In the genomic region with DNA sequence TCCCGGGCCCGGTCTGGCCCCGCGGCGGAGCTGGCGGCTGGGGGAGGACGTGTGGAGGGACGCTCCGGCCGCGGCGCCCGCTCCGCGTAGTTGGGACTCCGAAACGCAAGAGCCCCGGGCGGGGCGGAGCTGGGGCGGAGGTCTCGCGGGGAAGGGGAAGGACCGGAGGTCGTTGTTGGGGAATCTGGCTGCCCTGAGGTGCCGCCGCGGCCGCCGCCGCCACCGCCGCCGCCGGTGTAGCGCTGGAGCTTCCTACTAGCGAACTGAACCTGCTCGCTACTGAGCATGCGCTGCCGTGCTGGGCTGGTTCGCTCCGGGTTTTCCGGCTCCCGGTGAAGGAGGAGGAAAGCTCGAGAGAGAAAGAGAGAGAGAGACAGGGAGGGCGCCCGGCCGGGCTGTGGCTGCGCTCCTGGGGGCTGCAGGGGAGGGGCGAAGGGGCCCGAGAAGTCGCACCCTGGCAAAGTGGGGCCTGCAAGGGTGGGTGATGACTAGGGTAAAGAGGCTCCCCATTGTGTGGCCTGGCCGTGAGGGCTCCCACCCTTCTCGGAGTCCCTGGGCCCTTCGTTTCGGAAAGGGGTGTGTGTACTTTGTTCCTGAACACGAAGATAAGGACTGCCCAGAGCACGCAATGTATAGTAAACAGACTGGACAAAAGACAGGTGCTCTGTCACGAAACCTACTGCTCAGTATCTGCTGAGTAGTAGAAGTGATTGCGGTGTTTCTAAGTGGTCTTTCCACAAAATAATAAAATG, we compare ENCODE assay signal across 1 cellular context.
TF ChIP-seq lines count a peak whose summit lies in the region.

TSS of gene SOS1 (minus strand) at position 281 of the 752 bp plus-strand sequence. CDS start 629 bp downstream, outside the sequence.

TF ChIP-seq in HEK293, 187 proteins besides CTCF, POLR2A, EP300 and RAD21 (continued from another document):
- TF ChIP-seq ZNF664 (tag by site-specific recombination; IDR thresholded peaks at IDR 0.05) = no peak
- no peak for TF ChIP-seq ZBTB1 (tag by site-specific recombination; IDR thresholded peaks at IDR 0.05)
- TF ChIP-seq ZNF792 (tag by site-specific recombination; IDR thresholded peaks at IDR 0.05) = no peak
- no peak for TF ChIP-seq SCRT2 (tag by site-specific recombination; IDR thresholded peaks at IDR 0.05)
- TF ChIP-seq, protein P1, sequence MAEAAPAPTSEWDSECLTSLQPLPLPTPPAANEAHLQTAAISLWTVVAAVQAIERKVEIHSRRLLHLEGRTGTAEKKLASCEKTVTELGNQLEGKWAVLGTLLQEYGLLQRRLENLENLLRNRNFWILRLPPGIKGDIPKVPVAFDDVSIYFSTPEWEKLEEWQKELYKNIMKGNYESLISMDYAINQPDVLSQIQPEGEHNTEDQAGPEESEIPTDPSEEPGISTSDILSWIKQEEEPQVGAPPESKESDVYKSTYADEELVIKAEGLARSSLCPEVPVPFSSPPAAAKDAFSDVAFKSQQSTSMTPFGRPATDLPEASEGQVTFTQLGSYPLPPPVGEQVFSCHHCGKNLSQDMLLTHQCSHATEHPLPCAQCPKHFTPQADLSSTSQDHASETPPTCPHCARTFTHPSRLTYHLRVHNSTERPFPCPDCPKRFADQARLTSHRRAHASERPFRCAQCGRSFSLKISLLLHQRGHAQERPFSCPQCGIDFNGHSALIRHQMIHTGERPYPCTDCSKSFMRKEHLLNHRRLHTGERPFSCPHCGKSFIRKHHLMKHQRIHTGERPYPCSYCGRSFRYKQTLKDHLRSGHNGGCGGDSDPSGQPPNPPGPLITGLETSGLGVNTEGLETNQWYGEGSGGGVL (tag by site-specific recombination; IDR thresholded peaks at IDR 0.05) = 0 out of 2 replicates have a peak, but pooled peaks have one; percentile 21
- TF ChIP-seq ZNF175 (tag by site-specific recombination; IDR thresholded peaks at IDR 0.05) = no peak
- peak; percentile 90 for TF ChIP-seq ZBTB17 (tag by site-specific recombination; IDR thresholded peaks at IDR 0.05)
- no peak for TF ChIP-seq REPIN1 (tag by site-specific recombination; IDR thresholded peaks at IDR 0.05; ENCODE audit: low read depth)
- no peak for TF ChIP-seq ZNF830 (tag by site-specific recombination; IDR thresholded peaks at IDR 0.05; ENCODE audit: low read depth)
- no peak for TF ChIP-seq ZNF571 (tag by site-specific recombination; IDR thresholded peaks at IDR 0.05)
- TF ChIP-seq ZNF530 (tag by site-specific recombination; IDR thresholded peaks at IDR 0.05; ENCODE audit: low read depth) = no peak
- no peak for TF ChIP-seq ZNF785 (tag by site-specific recombination; IDR thresholded peaks at IDR 0.05)
- no peak for TF ChIP-seq ZNF707 (tag by site-specific recombination; IDR thresholded peaks at IDR 0.05)
- TF ChIP-seq ZNF202 (tag by site-specific recombination; IDR thresholded peaks at IDR 0.05; ENCODE audit: borderline replicate concordance) = no peak
- peak; percentile 42; the same call in 1 of the 2 replicates for TF ChIP-seq SP2 (tag by site-specific recombination; IDR thresholded peaks at IDR 0.05)
- peak; percentile 78; the same call in 1 of the 2 replicates for TF ChIP-seq ZNF561 (tag by site-specific recombination; IDR thresholded peaks at IDR 0.05; ENCODE audit: borderline replicate concordance)
- no peak for TF ChIP-seq ZNF174 (tag by site-specific recombination; IDR thresholded peaks at IDR 0.05)
- 0 out of 2 replicates have a peak, but pooled peaks have one; percentile 37 for TF ChIP-seq ZNF560 (tag by site-specific recombination; IDR thresholded peaks at IDR 0.05; ENCODE audit: borderline replicate concordance)
- TF ChIP-seq ZNF157 (tag by site-specific recombination; IDR thresholded peaks at IDR 0.05) = no peak
- TF ChIP-seq ZNF518A (tag by site-specific recombination; conservative IDR thresholded peaks at IDR 0.05; ENCODE audit: low read depth) = no peak
- TF ChIP-seq, protein P2, sequence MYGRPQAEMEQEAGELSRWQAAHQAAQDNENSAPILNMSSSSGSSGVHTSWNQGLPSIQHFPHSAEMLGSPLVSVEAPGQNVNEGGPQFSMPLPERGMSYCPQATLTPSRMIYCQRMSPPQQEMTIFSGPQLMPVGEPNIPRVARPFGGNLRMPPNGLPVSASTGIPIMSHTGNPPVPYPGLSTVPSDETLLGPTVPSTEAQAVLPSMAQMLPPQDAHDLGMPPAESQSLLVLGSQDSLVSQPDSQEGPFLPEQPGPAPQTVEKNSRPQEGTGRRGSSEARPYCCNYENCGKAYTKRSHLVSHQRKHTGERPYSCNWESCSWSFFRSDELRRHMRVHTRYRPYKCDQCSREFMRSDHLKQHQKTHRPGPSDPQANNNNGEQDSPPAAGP (tag by site-specific recombination; IDR thresholded peaks at IDR 0.05) = 0 out of 2 replicates have a peak, but pooled peaks have one; percentile 44
- TF ChIP-seq, protein P3, sequence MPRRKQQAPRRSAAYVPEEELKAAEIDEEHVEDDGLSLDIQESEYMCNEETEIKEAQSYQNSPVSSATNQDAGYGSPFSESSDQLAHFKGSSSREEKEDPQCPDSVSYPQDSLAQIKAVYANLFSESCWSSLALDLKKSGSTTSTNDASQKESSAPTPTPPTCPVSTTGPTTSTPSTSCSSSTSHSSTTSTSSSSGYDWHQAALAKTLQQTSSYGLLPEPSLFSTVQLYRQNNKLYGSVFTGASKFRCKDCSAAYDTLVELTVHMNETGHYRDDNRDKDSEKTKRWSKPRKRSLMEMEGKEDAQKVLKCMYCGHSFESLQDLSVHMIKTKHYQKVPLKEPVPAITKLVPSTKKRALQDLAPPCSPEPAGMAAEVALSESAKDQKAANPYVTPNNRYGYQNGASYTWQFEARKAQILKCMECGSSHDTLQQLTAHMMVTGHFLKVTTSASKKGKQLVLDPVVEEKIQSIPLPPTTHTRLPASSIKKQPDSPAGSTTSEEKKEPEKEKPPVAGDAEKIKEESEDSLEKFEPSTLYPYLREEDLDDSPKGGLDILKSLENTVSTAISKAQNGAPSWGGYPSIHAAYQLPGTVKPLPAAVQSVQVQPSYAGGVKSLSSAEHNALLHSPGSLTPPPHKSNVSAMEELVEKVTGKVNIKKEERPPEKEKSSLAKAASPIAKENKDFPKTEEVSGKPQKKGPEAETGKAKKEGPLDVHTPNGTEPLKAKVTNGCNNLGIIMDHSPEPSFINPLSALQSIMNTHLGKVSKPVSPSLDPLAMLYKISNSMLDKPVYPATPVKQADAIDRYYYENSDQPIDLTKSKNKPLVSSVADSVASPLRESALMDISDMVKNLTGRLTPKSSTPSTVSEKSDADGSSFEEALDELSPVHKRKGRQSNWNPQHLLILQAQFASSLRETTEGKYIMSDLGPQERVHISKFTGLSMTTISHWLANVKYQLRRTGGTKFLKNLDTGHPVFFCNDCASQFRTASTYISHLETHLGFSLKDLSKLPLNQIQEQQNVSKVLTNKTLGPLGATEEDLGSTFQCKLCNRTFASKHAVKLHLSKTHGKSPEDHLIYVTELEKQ (tag by site-specific recombination; IDR thresholded peaks at IDR 0.05; ENCODE audit: borderline replicate concordance) = no peak
- TF ChIP-seq SCRT1 (tag by site-specific recombination; IDR thresholded peaks at IDR 0.05; ENCODE audit: borderline replicate concordance) = no peak
- TF ChIP-seq MEIS1 (CRISPR knock-in tag; IDR thresholded peaks at IDR 0.05; ENCODE audit: borderline replicate concordance) = no peak
- TF ChIP-seq ZNF132 (tag by site-specific recombination; IDR thresholded peaks at IDR 0.05; ENCODE audit: borderline replicate concordance) = no peak
